21 cellular contexts compared by ENCODE assay signal in genomic region chr4:155941085-155941484, GRCh38. TPM values are rescaled to one million over a fixed set of nuclear protein-coding genes. Genes with fewer than 3 reads are reported as not detected.
"Had no signal": no experiment of that assay in that cellular context is flagged by ENCODE, and none has a peak within 500 bp of the region (broad histone marks: within the 10 kb centered on the region; RNA-seq: fewer than 3 reads in every experiment).

No MANE protein-coding gene starts in this region.

- H3K27me3 Mint-ChIP-seq: memory B cell; naive thymus-derived CD8-positive, alpha-beta T cell had no signal

- H3K4me1 Mint-ChIP-seq: memory B cell, neural crest cell had no signal

- H3K27ac ChIP-seq: coronary artery, heart left ventricle, lower lobe of right lung, sigmoid colon had no signal

- H3K4me3 Mint-ChIP-seq: memory B cell; naive thymus-derived CD8-positive, alpha-beta T cell; neural crest cell had no signal

- H3K27me3 ChIP-seq: heart left ventricle, sigmoid colon had no signal

- H3K4me3 ChIP-seq: coronary artery, heart left ventricle, lower lobe of right lung, sigmoid colon had no signal

- H3K9me3 ChIP-seq: heart left ventricle, lower lobe of right lung, sigmoid colon had no signal

- H3K27ac Mint-ChIP-seq: memory B cell; naive thymus-derived CD8-positive, alpha-beta T cell had no signal

- ATAC-seq: heart left ventricle; lower lobe of right lung; naive thymus-derived CD8-positive, alpha-beta T cell had no signal

- H3K9me3 Mint-ChIP-seq: memory B cell; naive thymus-derived CD8-positive, alpha-beta T cell; neural crest cell had no signal

- DNase-seq: effector CD4-positive, alpha-beta T cell; foreskin melanocyte; heart left ventricle; hippocampal formation; lower lobe of right lung; naive thymus-derived CD8-positive, alpha-beta T cell; posterior cingulate gyrus; sigmoid colon; small intestine; stimulated activated CD4-positive, alpha-beta T cell treated with anti-CD3 and anti-CD28 coated beads, Interleukin-12 subunit alpha, Interleukin-12 subunit beta, amount 100 ng/mL, for 4 hours; stimulated activated CD4-positive, alpha-beta T cell treated with anti-CD3 and anti-CD28 coated beads, Interleukin-2, amount 100 ng/mL, for 48 hours; stimulated activated naive CD4-positive, alpha-beta T cell treated with Interleukin-2 at 50 U/mL for 16 hours; trophoblast cell had no signal

- H3K4me1 ChIP-seq: heart left ventricle, sigmoid colon had no signal

RNA-seq across cellular contexts. Expression of gene TDO2, which starts 37.6 kb away (rescaled TPM):
- total RNA-seq: chondrocyte; dermis microvascular lymphatic vessel endothelial cell; kidney epithelial cell; naive thymus-derived CD8-positive, alpha-beta T cell; neural crest cell; osteocyte; pulmonary artery endothelial cell had no signal
- polyA plus RNA-seq: naive thymus-derived CD8-positive, alpha-beta T cell had no signal
